Comparison of ENCODE assay signal across 14 cellular contexts in the genomic region with DNA sequence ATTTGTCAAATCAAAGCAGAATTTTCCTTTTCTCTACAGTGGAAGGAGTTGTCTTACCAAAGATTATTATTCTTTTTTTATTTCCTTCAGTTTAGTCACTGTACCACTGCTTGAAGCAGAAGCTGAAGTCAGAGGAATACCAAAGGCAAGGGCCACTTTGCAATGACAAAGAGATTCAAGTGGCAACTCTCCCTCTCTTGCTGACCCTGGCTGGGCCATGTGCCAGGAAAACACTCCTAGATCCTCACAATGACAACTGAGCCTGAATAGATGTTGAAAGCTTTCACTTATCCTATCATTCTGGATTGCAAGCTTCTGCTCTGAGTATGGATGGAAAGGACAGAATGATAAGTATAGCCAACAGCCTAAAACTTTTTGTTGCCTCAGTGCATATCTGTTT.
DNase-seq lines count a peak whose midpoint lies in the region; ATAC-seq and TF ChIP-seq lines count a peak whose summit lies in the region.
"Had no signal": no experiment of that assay in that cellular context is flagged by ENCODE, and none has a peak within 500 bp of the region (broad histone marks: within the 10 kb centered on the region; RNA-seq: fewer than 3 reads in every experiment).

No MANE protein-coding gene starts in this region.

- peak; percentile 76 for DNase-seq in COLO668 (lab: John Stamatoyannopoulos, UW; ENCODE audit: unreplicated experiment)
- peak; percentile 76 for DNase-seq in NCI-H1092 treated with DMSO at 0.1 percent for 48 hours (lab: John Stamatoyannopoulos, UW)
- DNase-seq in NCI-H2227 treated with DMSO at 0.1 percent for 48 hours (lab: John Stamatoyannopoulos, UW): peak; percentile 71
- peak; percentile 4 for DNase-seq in dermis blood vessel endothelial cell
- no peak for DNase-seq in Peyer's patch
- no peak for DNase-seq in NCI-H2081 treated with DMSO at 0.1 percent for 48 hours (lab: John Stamatoyannopoulos, UW)
- DNase-seq: Caco-2; effector CD8-positive, alpha-beta T cell; Karpas-422; NCI-H446 treated with DMSO at 0.1 percent for 48 hours had no signal

- no peak overlapping the region for H3K27ac ChIP-seq in Peyer's patch
- H3K27ac ChIP-seq: right atrium auricular region, VCaP had no signal

- H3K4me1 ChIP-seq in Peyer's patch: no peaks in the 10 kb centered on the region
- H3K4me1 ChIP-seq: Caco-2, right atrium auricular region had no signal

- H3K9me3 ChIP-seq in Peyer's patch: no peaks in the 10 kb centered on the region
- H3K9me3 ChIP-seq: Caco-2, right atrium auricular region had no signal

- H3K4me3 ChIP-seq in Peyer's patch: no peak overlapping the region
- H3K4me3 ChIP-seq: right atrium auricular region had no signal

- TF ChIP-seq POLR2A in Peyer's patch (IDR thresholded peaks at IDR 0.05): no peak

- no peak for TF ChIP-seq CTCF in Peyer's patch (IDR thresholded peaks at IDR 0.05)

- no peaks in the 10 kb centered on the region for H3K36me3 ChIP-seq in Peyer's patch
- H3K36me3 ChIP-seq: right atrium auricular region had no signal

- H3K27me3 ChIP-seq in Peyer's patch: no peaks in the 10 kb centered on the region
- H3K27me3 ChIP-seq: right atrium auricular region had no signal

- ATAC-seq in GM21737 (IDR thresholded peaks at IDR 0.05; ENCODE audit: unreplicated experiment) (no peak), HG02973 (IDR thresholded peaks at IDR 0.05; ENCODE audit: unreplicated experiment) (no peak)

Comparison
In these comparisons a context has a peak if more than half of its experiments do, and no peak if none do; other contexts are left out.
1. DNase-seq: peak in COLO668 (single experiment), NCI-H1092 treated with DMSO at 0.1 percent for 48 hours (single experiment), NCI-H2227 treated with DMSO at 0.1 percent for 48 hours (single experiment) and dermis blood vessel endothelial cell (single experiment); none in Peyer's patch (0 of 3) and NCI-H2081 treated with DMSO at 0.1 percent for 48 hours (single experiment).